17 cellular contexts compared by ENCODE assay signal in the genomic region with DNA sequence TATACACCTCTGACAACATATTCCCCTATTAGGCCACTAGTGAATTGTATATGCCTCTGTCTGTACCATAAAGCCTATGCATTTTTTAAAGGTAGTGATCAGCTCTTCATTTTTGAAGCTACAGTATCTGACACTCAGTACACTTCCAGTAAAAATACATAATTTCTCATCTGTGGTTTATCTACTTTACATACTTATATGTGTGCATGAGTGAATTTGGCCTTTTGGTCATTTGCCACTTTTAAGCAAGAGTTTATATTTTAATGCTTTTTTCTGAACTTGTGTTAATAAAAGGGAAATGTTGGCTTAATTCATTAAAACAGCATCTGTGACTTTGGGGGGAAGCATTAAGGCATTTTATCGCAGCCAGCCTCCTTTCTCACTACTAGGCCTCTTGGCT.
A peak's percentile ranks its signal among the peaks of the same experiment; 100 is the strongest.
DNase-seq lines count a peak whose midpoint lies in the region; ATAC-seq and TF ChIP-seq lines count a peak whose summit lies in the region.
"Had no signal": no experiment of that assay in that cellular context is flagged by ENCODE, and none has a peak within 500 bp of the region (broad histone marks: within the 10 kb centered on the region; RNA-seq: fewer than 3 reads in every experiment).

No MANE protein-coding gene starts in this region.

- no peaks in the 10 kb centered on the region for H3K27me3 ChIP-seq in KMS-11 (ENCODE audit: insufficient read depth, low read depth)
- H3K27me3 ChIP-seq: esophagus squamous epithelium, Peyer's patch had no signal

- 0 out of 2 replicates have a peak, but pooled peaks cover 12% of the 10 kb centered on the region for H3K79me2 ChIP-seq in KMS-11 (ENCODE audit: insufficient read depth, low read depth)

- CTCF ChIA-PET in activated naive CD4-positive, alpha-beta T cell treated with anti-CD3 and anti-CD28 coated beads, Interleukin-2, amount 10 ng/mL, durations not matched to agents 7 days and 5 days (lab: Charles Lee) = interaction anchor here (1.0 to 1.5 kb wide), 2 partner anchors 13 to 47 kb away, joined by 3 to 4 read pairs; no protein-coding TSS in a partner anchor

- no peak overlapping the region for H3K4me3 Mint-ChIP-seq in activated naive CD4-positive, alpha-beta T cell treated with anti-CD3 and anti-CD28 coated beads, Interleukin-2, amount 10 ng/mL, durations not matched to agents 7 days and 5 days
- no peak overlapping the region for H3K4me3 Mint-ChIP-seq in activated naive CD8-positive, alpha-beta T cell
- H3K4me3 Mint-ChIP-seq in stimulated activated effector memory CD8-positive, alpha-beta T cell treated with anti-CD3 and anti-CD28 coated beads, Interleukin-12 subunit alpha, Interleukin-12 subunit beta, amount 100 ng/mL, for 72 hours = peak overlapping the region; percentile 51

- no peaks in the 10 kb centered on the region for H3K9me3 Mint-ChIP-seq in activated naive CD4-positive, alpha-beta T cell treated with anti-CD3 and anti-CD28 coated beads, Interleukin-2, amount 10 ng/mL, durations not matched to agents 7 days and 5 days
- H3K9me3 Mint-ChIP-seq in activated naive CD8-positive, alpha-beta T cell (ENCODE audit: low read depth) = no peaks in the 10 kb centered on the region
- H3K9me3 Mint-ChIP-seq in stimulated activated effector memory CD8-positive, alpha-beta T cell treated with anti-CD3 and anti-CD28 coated beads, Interleukin-12 subunit alpha, Interleukin-12 subunit beta, amount 100 ng/mL, for 72 hours = no peaks in the 10 kb centered on the region

- TF ChIP-seq CTCF in KMS-11 (conservative IDR thresholded peaks at IDR 0.05; ENCODE audit: low read depth, low read length) = no peak

- peaks cover 83% of the 10 kb centered on the region for H3K4me1 ChIP-seq in KMS-11 (ENCODE audit: low read depth, poor library complexity, severe bottlenecking)
- H3K4me1 ChIP-seq: Peyer's patch had no signal

- H3K36me3 ChIP-seq in KMS-11 (ENCODE audit: insufficient read depth) = no peaks in the 10 kb centered on the region
- H3K36me3 ChIP-seq: esophagus squamous epithelium, Peyer's patch had no signal

- no peaks in the 10 kb centered on the region for H3K27me3 Mint-ChIP-seq in activated naive CD4-positive, alpha-beta T cell treated with anti-CD3 and anti-CD28 coated beads, Interleukin-2, amount 10 ng/mL, durations not matched to agents 7 days and 5 days
- no peaks in the 10 kb centered on the region for H3K27me3 Mint-ChIP-seq in activated naive CD8-positive, alpha-beta T cell

- H3K4me3 ChIP-seq in KMS-11 (IDR thresholded peaks at IDR 0.05; ENCODE audit: insufficient read depth, low read depth, low read length) = no peak overlapping the region
- H3K4me3 ChIP-seq: esophagus squamous epithelium, Peyer's patch had no signal

- peak overlapping the region; percentile 95 for H3K27ac Mint-ChIP-seq in activated naive CD4-positive, alpha-beta T cell treated with anti-CD3 and anti-CD28 coated beads, Interleukin-2, amount 10 ng/mL, durations not matched to agents 7 days and 5 days
- H3K27ac Mint-ChIP-seq in activated naive CD8-positive, alpha-beta T cell = peak overlapping the region; percentile 54
- H3K27ac Mint-ChIP-seq in stimulated activated effector memory CD8-positive, alpha-beta T cell treated with anti-CD3 and anti-CD28 coated beads, Interleukin-12 subunit alpha, Interleukin-12 subunit beta, amount 100 ng/mL, for 72 hours = peak overlapping the region; percentile 89

- no peak overlapping the region for H2AFZ ChIP-seq in KMS-11 (ENCODE audit: low read depth)

- H3K36me3 Mint-ChIP-seq in activated naive CD4-positive, alpha-beta T cell treated with anti-CD3 and anti-CD28 coated beads, Interleukin-2, amount 10 ng/mL, durations not matched to agents 7 days and 5 days = peaks cover 40% of the 10 kb centered on the region
- H3K36me3 Mint-ChIP-seq in activated naive CD8-positive, alpha-beta T cell = peaks cover 19% of the 10 kb centered on the region
- H3K36me3 Mint-ChIP-seq in stimulated activated effector memory CD8-positive, alpha-beta T cell treated with anti-CD3 and anti-CD28 coated beads, Interleukin-12 subunit alpha, Interleukin-12 subunit beta, amount 100 ng/mL, for 72 hours = peaks cover 75% of the 10 kb centered on the region

- H4K20me1 ChIP-seq in KMS-11 (ENCODE audit: insufficient read depth) = no peaks in the 10 kb centered on the region

- no peak for DNase-seq in activated naive CD4-positive, alpha-beta T cell treated with anti-CD3 and anti-CD28 coated beads, Interleukin-2, amount 10 ng/mL, durations not matched to agents 7 days and 5 days
- DNase-seq in activated naive CD4-positive, alpha-beta T cell treated with anti-CD3 and anti-CD28 coated beads, Interleukin-2, amount 50 U/mL, for 16 hours = no peak
- DNase-seq in stimulated activated effector memory CD8-positive, alpha-beta T cell treated with anti-CD3 and anti-CD28 coated beads, Interleukin-12 subunit alpha, Interleukin-12 subunit beta, amount 100 ng/mL, for 72 hours (ENCODE audit: low spot score in 2 of 2) = no peak
- no peak for DNase-seq in MV-4-11 (lab: John Stamatoyannopoulos, UW)
- no peak for DNase-seq in activated CD4-positive, CD25-positive, alpha-beta regulatory T cell treated with anti-CD3 and anti-CD28 coated beads, Interleukin-2, amount 50 U/mL, for 72 hours
- DNase-seq: activated CD8-positive, alpha-beta memory T cell treated with anti-CD3 and anti-CD28 coated beads, Interleukin-2, amount 50 U/mL, for 48 hours; esophagus squamous epithelium; glutamatergic neuron; mammary epithelial cell; NCI-H2107; NCI-H526 treated with DMSO at 0.1 percent for 48 hours; Peyer's patch; stimulated activated CD4-positive, alpha-beta T cell treated with anti-CD3 and anti-CD28 coated beads, Interleukin-1b, Interleukin-23, amount 100 ng/mL, for 48 hours had no signal

- H3K4me1 Mint-ChIP-seq in activated naive CD4-positive, alpha-beta T cell treated with anti-CD3 and anti-CD28 coated beads, Interleukin-2, amount 10 ng/mL, durations not matched to agents 7 days and 5 days = peaks cover 53% of the 10 kb centered on the region
- H3K4me1 Mint-ChIP-seq in activated naive CD8-positive, alpha-beta T cell (ENCODE audit: low read depth) = peaks cover 60% of the 10 kb centered on the region
- peaks cover 51% of the 10 kb centered on the region for H3K4me1 Mint-ChIP-seq in stimulated activated effector memory CD8-positive, alpha-beta T cell treated with anti-CD3 and anti-CD28 coated beads, Interleukin-12 subunit alpha, Interleukin-12 subunit beta, amount 100 ng/mL, for 72 hours

- H3K27ac ChIP-seq in KMS-11 = peak overlapping the region; percentile 82; the same call in 1 of the 2 replicates
- H3K27ac ChIP-seq: esophagus squamous epithelium, VCaP had no signal

- H3K4me2 ChIP-seq in KMS-11 = peak overlapping the region; percentile 96; the same call in 1 of the 2 replicates

- no peak for ATAC-seq in stimulated activated effector memory CD8-positive, alpha-beta T cell treated with anti-CD3 and anti-CD28 coated beads, Interleukin-12 subunit alpha, Interleukin-12 subunit beta, amount 100 ng/mL, for 72 hours
- no peak for ATAC-seq in GM21515 (IDR thresholded peaks at IDR 0.05; ENCODE audit: unreplicated experiment)

- H3K9ac ChIP-seq in KMS-11 = no peak overlapping the region
